In the genomic region with DNA sequence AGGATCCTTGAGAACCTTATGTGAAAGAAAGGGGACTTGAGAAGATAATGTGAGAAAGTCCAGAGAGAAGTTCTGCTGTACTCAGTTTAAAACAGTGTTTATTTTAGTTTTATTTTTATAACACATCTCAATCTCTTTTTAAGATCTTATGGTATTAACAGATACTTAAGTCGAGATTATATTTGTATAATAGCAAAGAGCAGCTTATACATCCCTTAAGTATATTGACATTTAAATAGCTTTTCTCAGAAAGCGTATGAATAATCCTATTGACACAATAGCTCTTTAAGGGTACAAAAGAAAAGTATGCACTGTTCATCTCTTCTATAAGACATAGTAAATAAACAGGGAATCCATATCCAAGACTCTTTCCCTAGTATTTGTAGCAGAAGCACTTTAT, we compare ENCODE assay signal across 38 cellular contexts.
"Had no signal": no experiment of that assay in that cellular context is flagged by ENCODE, and none has a peak within 500 bp of the region (broad histone marks: within the 10 kb centered on the region; RNA-seq: fewer than 3 reads in every experiment).

No MANE protein-coding gene starts in this region.

- H3K36me3 ChIP-seq: ascending aorta, brain microvascular endothelial cell, breast epithelium, WERI-Rb-1 had no signal

- H3K4me3 Mint-ChIP-seq: activated CD4-positive, alpha-beta memory T cell treated with anti-CD3 and anti-CD28 coated beads, Interleukin-2, amount 10 ng/mL, durations not matched to agents 7 days and 5 days; activated CD4-positive, alpha-beta T cell treated with anti-CD3 and anti-CD28 coated beads for 36 hours; activated CD4-positive, alpha-beta T cell treated with anti-CD3 and anti-CD28 coated beads, Interleukin-2, amount 10 ng/mL, durations not matched to agents 7 days and 5 days; activated CD8-positive, alpha-beta memory T cell treated with anti-CD3 and anti-CD28 coated beads, Interleukin-2, amount 10 ng/mL, durations not matched to agents 7 days and 5 days; activated CD8-positive, alpha-beta T cell treated with anti-CD3 and anti-CD28 coated beads, Interleukin-2, amount 10 ng/mL, durations not matched to agents 7 days and 5 days; activated naive CD4-positive, alpha-beta T cell treated with anti-CD3 and anti-CD28 coated beads for 36 hours; activated naive CD4-positive, alpha-beta T cell treated with anti-CD3 and anti-CD28 coated beads, Interleukin-2, amount 50 U/mL, for 24 hours; activated naive CD8-positive, alpha-beta T cell; activated naive CD8-positive, alpha-beta T cell treated with anti-CD3 and anti-CD28 coated beads, Interleukin-2, amount 10 ng/mL, durations not matched to agents 7 days and 5 days; activated naive CD8-positive, alpha-beta T cell treated with anti-CD3 and anti-CD28 coated beads, Interleukin-2, amount 50 U/mL, for 24 hours; activated T-cell treated with anti-CD3 and anti-CD28 coated beads, Interleukin-2, amount 50 U/mL, for 24 hours; activated T-cell treated with anti-CD3 and anti-CD28 coated beads, Interleukin-2, amount 50 U/mL, for 72 hours; activated T-helper 1 cell treated with anti-CD3 and anti-CD28 coated beads, Interleukin-12 subunit alpha, Interleukin-12 subunit beta, Interleukin-2, Interleukin-4 antibody, amounts not matched to agents 30 ng/mL and 10 ng/mL and 1 ng/mL, durations not matched to agents 14 hours and 24 hours and 36 hours; activated T-helper 17 cell treated with anti-CD3 and anti-CD28 coated beads, Interleukin-2, amount 50 U/mL, for 72 hours; T-helper 1 cell treated with Interleukin-12 subunit alpha and Interleukin-12 subunit beta and Interleukin-4 antibody, amounts not matched to agents 30 μg/mL and 1 μg/mL, for 36 hours; T-helper 2 cell treated with Interferon-gamma antibody and Interleukin-4, amounts not matched to agents 5 μg/mL and 100 μg/mL, for 36 hours; WTC11 had no signal

- ATAC-seq: activated CD4-positive, alpha-beta T cell treated with anti-CD3 and anti-CD28 coated beads for 36 hours; activated CD4-positive, CD25-positive, alpha-beta regulatory T cell treated with anti-CD3 and anti-CD28 coated beads, Interleukin-2, amount 50 U/mL, for 24 hours; activated CD8-positive, alpha-beta memory T cell treated with anti-CD3 and anti-CD28 coated beads, Interleukin-2, amount 10 ng/mL, durations not matched to agents 7 days and 5 days; activated CD8-positive, alpha-beta T cell treated with anti-CD3 and anti-CD28 coated beads, Interleukin-2, amount 10 ng/mL, durations not matched to agents 7 days and 5 days; activated naive CD8-positive, alpha-beta T cell treated with anti-CD3 and anti-CD28 coated beads, Interleukin-2, amount 50 U/mL, for 24 hours; activated T-cell treated with anti-CD3 and anti-CD28 coated beads, Interleukin-2, amount 50 U/mL, for 72 hours; activated T-helper 17 cell treated with anti-CD3 and anti-CD28 coated beads, Interleukin-2, amount 50 U/mL, for 72 hours; body of pancreas; WTC11 had no signal

- DNase-seq: activated CD4-positive, alpha-beta memory T cell treated with anti-CD3 and anti-CD28 coated beads, Interleukin-2, amount 10 ng/mL, durations not matched to agents 7 days and 5 days; activated CD4-positive, alpha-beta T cell treated with anti-CD3 and anti-CD28 coated beads for 1 hour; activated CD4-positive, alpha-beta T cell treated with anti-CD3 and anti-CD28 coated beads for 36 hours; activated CD4-positive, alpha-beta T cell treated with anti-CD3 and anti-CD28 coated beads for 48 hours; activated CD4-positive, alpha-beta T cell treated with anti-CD3 and anti-CD28 coated beads, Interleukin-2, amount 10 ng/mL, durations not matched to agents 7 days and 5 days; activated CD4-positive, alpha-beta T cell treated with anti-CD3 and anti-CD28 coated beads, Interleukin-2, amount 50 U/mL, for 48 hours; activated CD4-positive, CD25-positive, alpha-beta regulatory T cell; activated CD8-positive, alpha-beta memory T cell treated with anti-CD3 and anti-CD28 coated beads for 24 hours; activated CD8-positive, alpha-beta memory T cell treated with anti-CD3 and anti-CD28 coated beads, Interleukin-2, amount 10 ng/mL, durations not matched to agents 7 days and 5 days; activated CD8-positive, alpha-beta memory T cell treated with anti-CD3 and anti-CD28 coated beads, Interleukin-2, amount 50 U/mL, for 48 hours; activated CD8-positive, alpha-beta T cell treated with anti-CD3 and anti-CD28 coated beads, Interleukin-2, amount 10 ng/mL, durations not matched to agents 7 days and 5 days; activated effector memory CD4-positive, alpha-beta T cell treated with anti-CD3 and anti-CD28 coated beads, Interleukin-2, amount 50 U/mL, for 16 hours; activated gamma-delta T cell treated with Interleukin-2 at 50 U/mL for 16 hours; activated naive CD4-positive, alpha-beta T cell; activated naive CD4-positive, alpha-beta T cell treated with anti-CD3 and anti-CD28 coated beads for 36 hours; activated naive CD8-positive, alpha-beta T cell treated with anti-CD3 and anti-CD28 coated beads, Interleukin-2, amount 10 ng/mL, durations not matched to agents 7 days and 5 days; activated naive CD8-positive, alpha-beta T cell treated with anti-CD3 and anti-CD28 coated beads, Interleukin-2, amount 50 U/mL, for 24 hours; activated T-cell treated with anti-CD3 and anti-CD28 coated beads, Interleukin-2, amount 50 U/mL, for 24 hours; activated T-cell treated with anti-CD3 and anti-CD28 coated beads, Interleukin-2, amount 50 U/mL, for 72 hours; amygdala; anterior cingulate cortex; body of pancreas; brain microvascular endothelial cell; central memory CD4-positive, alpha-beta T cell; T-helper 1 cell; T-helper 2 cell; T-helper 9 cell; WERI-Rb-1 had no signal

- H3K27me3 Mint-ChIP-seq: activated CD4-positive, alpha-beta memory T cell treated with anti-CD3 and anti-CD28 coated beads, Interleukin-2, amount 10 ng/mL, durations not matched to agents 7 days and 5 days; activated CD4-positive, alpha-beta T cell treated with anti-CD3 and anti-CD28 coated beads for 36 hours; activated CD4-positive, alpha-beta T cell treated with anti-CD3 and anti-CD28 coated beads, Interleukin-2, amount 10 ng/mL, durations not matched to agents 7 days and 5 days; activated CD8-positive, alpha-beta memory T cell treated with anti-CD3 and anti-CD28 coated beads, Interleukin-2, amount 10 ng/mL, durations not matched to agents 7 days and 5 days; activated naive CD4-positive, alpha-beta T cell treated with anti-CD3 and anti-CD28 coated beads, Interleukin-2, amount 50 U/mL, for 24 hours; activated naive CD8-positive, alpha-beta T cell; activated naive CD8-positive, alpha-beta T cell treated with anti-CD3 and anti-CD28 coated beads, Interleukin-2, amount 50 U/mL, for 24 hours; activated T-cell treated with anti-CD3 and anti-CD28 coated beads, Interleukin-2, amount 50 U/mL, for 24 hours; activated T-helper 17 cell treated with anti-CD3 and anti-CD28 coated beads, Interleukin-2, amount 50 U/mL, for 72 hours had no signal

- H3K27ac ChIP-seq: ascending aorta, body of pancreas, brain microvascular endothelial cell, breast epithelium, WERI-Rb-1 had no signal

- H3K27ac Mint-ChIP-seq: activated CD4-positive, alpha-beta memory T cell treated with anti-CD3 and anti-CD28 coated beads, Interleukin-2, amount 10 ng/mL, durations not matched to agents 7 days and 5 days; activated CD4-positive, alpha-beta T cell treated with anti-CD3 and anti-CD28 coated beads for 36 hours; activated CD4-positive, alpha-beta T cell treated with anti-CD3 and anti-CD28 coated beads, Interleukin-2, amount 10 ng/mL, durations not matched to agents 7 days and 5 days; activated CD8-positive, alpha-beta memory T cell treated with anti-CD3 and anti-CD28 coated beads, Interleukin-2, amount 10 ng/mL, durations not matched to agents 7 days and 5 days; activated CD8-positive, alpha-beta T cell treated with anti-CD3 and anti-CD28 coated beads, Interleukin-2, amount 10 ng/mL, durations not matched to agents 7 days and 5 days; activated naive CD4-positive, alpha-beta T cell treated with anti-CD3 and anti-CD28 coated beads for 36 hours; activated naive CD4-positive, alpha-beta T cell treated with anti-CD3 and anti-CD28 coated beads, Interleukin-2, amount 50 U/mL, for 24 hours; activated naive CD8-positive, alpha-beta T cell; activated naive CD8-positive, alpha-beta T cell treated with anti-CD3 and anti-CD28 coated beads, Interleukin-2, amount 10 ng/mL, durations not matched to agents 7 days and 5 days; activated naive CD8-positive, alpha-beta T cell treated with anti-CD3 and anti-CD28 coated beads, Interleukin-2, amount 50 U/mL, for 24 hours; activated T-cell treated with anti-CD3 and anti-CD28 coated beads, Interleukin-2, amount 50 U/mL, for 24 hours; activated T-cell treated with anti-CD3 and anti-CD28 coated beads, Interleukin-2, amount 50 U/mL, for 72 hours; activated T-helper 1 cell treated with anti-CD3 and anti-CD28 coated beads, Interleukin-12 subunit alpha, Interleukin-12 subunit beta, Interleukin-2, Interleukin-4 antibody, amounts not matched to agents 30 ng/mL and 10 ng/mL and 1 ng/mL, durations not matched to agents 14 hours and 24 hours and 36 hours; activated T-helper 17 cell treated with anti-CD3 and anti-CD28 coated beads, Interleukin-2, amount 50 U/mL, for 72 hours; T-helper 1 cell treated with Interleukin-12 subunit alpha and Interleukin-12 subunit beta and Interleukin-4 antibody, amounts not matched to agents 30 μg/mL and 1 μg/mL, for 36 hours; T-helper 2 cell treated with Interferon-gamma antibody and Interleukin-4, amounts not matched to agents 5 μg/mL and 100 μg/mL, for 36 hours; WTC11 had no signal

- H3K27me3 ChIP-seq: ascending aorta, body of pancreas, brain microvascular endothelial cell, breast epithelium had no signal

- H3K4me3 ChIP-seq: ascending aorta, body of pancreas, breast epithelium had no signal

- H3K9me3 ChIP-seq: ascending aorta, body of pancreas, breast epithelium had no signal

- H3K4me1 ChIP-seq: ascending aorta, body of pancreas, breast epithelium had no signal

- H3K9me3 Mint-ChIP-seq: activated naive CD4-positive, alpha-beta T cell treated with anti-CD3 and anti-CD28 coated beads for 36 hours; activated naive CD4-positive, alpha-beta T cell treated with anti-CD3 and anti-CD28 coated beads, Interleukin-2, amount 50 U/mL, for 24 hours; activated naive CD8-positive, alpha-beta T cell treated with anti-CD3 and anti-CD28 coated beads, Interleukin-2, amount 50 U/mL, for 24 hours; activated T-cell treated with anti-CD3 and anti-CD28 coated beads, Interleukin-2, amount 50 U/mL, for 24 hours; activated T-cell treated with anti-CD3 and anti-CD28 coated beads, Interleukin-2, amount 50 U/mL, for 72 hours; activated T-helper 17 cell treated with anti-CD3 and anti-CD28 coated beads, Interleukin-2, amount 50 U/mL, for 72 hours; T-helper 1 cell treated with Interleukin-12 subunit alpha and Interleukin-12 subunit beta and Interleukin-4 antibody, amounts not matched to agents 30 μg/mL and 1 μg/mL, for 36 hours had no signal
